20 cellular contexts compared by ENCODE assay signal in genomic region chr3:81998139-81998755, GRCh38.
DNase-seq lines count a peak whose midpoint lies in the region; TF ChIP-seq lines count a peak whose summit lies in the region.
"Had no signal": no experiment of that assay in that cellular context is flagged by ENCODE, and none has a peak within 500 bp of the region (broad histone marks: within the 10 kb centered on the region; RNA-seq: fewer than 3 reads in every experiment).

No MANE protein-coding gene starts in this region.

- intact Hi-C loops in MCF 10A (cut with micrococcal nuclease), result no loop called here
- intact Hi-C loops in mammary epithelial cell (cut with micrococcal nuclease), result no loop called here

- no peak overlapping the region for H3K9ac ChIP-seq in mammary epithelial cell (ENCODE audit: insufficient read depth, low read length)
- H3K9ac ChIP-seq in adipocyte (ENCODE audit: low read length), result no peak overlapping the region

- H3K27me3 ChIP-seq in mammary epithelial cell (ENCODE audit: insufficient read depth, low read length) (no peaks in the 10 kb centered on the region), adipocyte (replicated peaks; ENCODE audit: control insufficient read depth, insufficient read depth, low read length) (no peaks in the 10 kb centered on the region)
- no peaks in the 10 kb centered on the region for H3K27me3 ChIP-seq in effector memory CD4-positive, alpha-beta T cell (replicated peaks; ENCODE audit: control insufficient read depth, insufficient read depth, low read length, poor library complexity, severe bottlenecking)
- H3K27me3 ChIP-seq: spleen had no signal

- H4K20me1 ChIP-seq in mammary epithelial cell (ENCODE audit: insufficient read depth, low read length), result no peaks in the 10 kb centered on the region

- TF ChIP-seq CTCF in MCF 10A (IDR thresholded peaks at IDR 0.05; ENCODE audit: unreplicated experiment) (no peak), mammary epithelial cell (conservative IDR thresholded peaks at IDR 0.05 in 1 of 2, IDR thresholded peaks at IDR 0.05 in 1 of 2; ENCODE audit: extremely low read depth in 1 of 2, insufficient read depth in 1 of 2, low read depth in 1 of 2, low read length in 2 of 2) (no peak)

- 4% methylated on average over 2 of the region's 2 CpGs for WGBS in mammary epithelial cell (ENCODE audit: low coverage, missing lambda C conversion rate)

- no peaks in the 10 kb centered on the region for H3K36me3 Mint-ChIP-seq in MCF 10A (ENCODE audit: insufficient read depth, unreplicated experiment)

- peaks cover 6% of the 10 kb centered on the region for H3K4me1 Mint-ChIP-seq in MCF 10A (ENCODE audit: insufficient read depth, unreplicated experiment)
- H3K4me1 Mint-ChIP-seq: activated CD4-positive, alpha-beta T cell treated with anti-CD3 and anti-CD28 coated beads, Interleukin-2, amount 10 ng/mL, durations not matched to agents 24 days and 14 days; central memory CD8-positive, alpha-beta T cell had no signal

- CTCF ChIA-PET in MCF 10A (lab: Yijun Ruan, JAX) (interaction anchor here (0.5 to 0.6 kb wide), 3 partner anchors 60 to 1504 kb away, joined by 3 to 4 read pairs (median 4); no protein-coding TSS in a partner anchor), mammary epithelial cell (lab: Charles Lee; ENCODE audit: low non-redundant PET) (no interaction called here)

- POLR2A ChIA-PET in MCF 10A (lab: Yijun Ruan, JAX), result no interaction called here

- no peak overlapping the region for H3K4me2 ChIP-seq in mammary epithelial cell (ENCODE audit: insufficient read depth, low read depth, low read length)

- H3K9me3 ChIP-seq in mammary epithelial cell (replicated peaks; ENCODE audit: insufficient read depth, low read length) (no peaks in the 10 kb centered on the region), adipocyte (ENCODE audit: control insufficient read depth, low read length) (no peaks in the 10 kb centered on the region)
- no peaks in the 10 kb centered on the region for H3K9me3 ChIP-seq in effector memory CD4-positive, alpha-beta T cell (ENCODE audit: control insufficient read depth, low read length)

- no peak overlapping the region for H3K27ac ChIP-seq in mammary epithelial cell (ENCODE audit: insufficient read depth, low read depth, low read length)
- H3K27ac ChIP-seq in effector memory CD4-positive, alpha-beta T cell (ENCODE audit: insufficient read depth, low read length, poor library complexity, severe bottlenecking), result no peak overlapping the region
- H3K27ac ChIP-seq: epithelial cell of prostate, spleen had no signal

- BruUV-seq in MCF 10A (replicated peaks; lab: Mats Ljungman, UMichigan) (no TSS peak), mammary epithelial cell (replicated peaks; lab: Mats Ljungman, UMichigan) (no TSS peak)

- no peaks in the 10 kb centered on the region for H3K79me2 ChIP-seq in mammary epithelial cell (ENCODE audit: insufficient read depth, low read length)

- no peaks in the 10 kb centered on the region for H3K36me3 ChIP-seq in mammary epithelial cell (ENCODE audit: insufficient read depth, low read length)
- no peaks in the 10 kb centered on the region for H3K36me3 ChIP-seq in adipocyte (ENCODE audit: control insufficient read depth, insufficient read depth, low read length, severe bottlenecking)
- H3K36me3 ChIP-seq in effector memory CD4-positive, alpha-beta T cell (ENCODE audit: control insufficient read depth, insufficient read depth, low read length), result no peaks in the 10 kb centered on the region
- H3K36me3 ChIP-seq: spleen had no signal

- no peak overlapping the region for H2AFZ ChIP-seq in mammary epithelial cell (ENCODE audit: low read depth, low read length)

- H3K4me3 Mint-ChIP-seq in MCF 10A (ENCODE audit: unreplicated experiment), result no peak overlapping the region
- H3K4me3 Mint-ChIP-seq: activated CD4-positive, alpha-beta T cell treated with anti-CD3 and anti-CD28 coated beads, Interleukin-2, amount 10 ng/mL, durations not matched to agents 24 days and 14 days; central memory CD8-positive, alpha-beta T cell had no signal

- DNase-seq in MCF 10A (ENCODE audit: unreplicated experiment) (peak; percentile 37), mammary epithelial cell (no peak), adipocyte (ENCODE audit: low read depth) (peak; percentile 61), fibroblast of gingiva (ENCODE audit: low read depth) (peak; percentile 4), skeletal muscle cell (ENCODE audit: low read depth) (peak; percentile 15), NCI-H2107 (lab: John Stamatoyannopoulos, UW) (no peak), T-helper 2 cell (no peak)
- DNase-seq in effector memory CD4-positive, alpha-beta T cell, result no peak
- DNase-seq: ACHN; activated CD4-positive, alpha-beta T cell treated with anti-CD3 and anti-CD28 coated beads, Interleukin-2, amount 10 ng/mL, durations not matched to agents 24 days and 14 days; activated naive CD4-positive, alpha-beta T cell treated with anti-CD3 and anti-CD28 coated beads, Interleukin-2, amount 50 U/mL, for 16 hours; GDM1; HCEC 1CT; kidney; SIG-M5; spleen; stimulated activated naive CD8-positive, alpha-beta T cell treated with anti-CD3 and anti-CD28 coated beads, Interleukin-15, Interleukin-2, amounts not matched to agents 100 U/mL and 50 U/mL, for 24 hours; T-helper 9 cell had no signal

- dilution Hi-C loops in mammary epithelial cell (cut with HindIII; ENCODE audit: low sequenced_read_pairs), result no loop called here

- H3K27me3 Mint-ChIP-seq in MCF 10A (ENCODE audit: insufficient read depth, unreplicated experiment), result no peaks in the 10 kb centered on the region
- H3K27me3 Mint-ChIP-seq: activated CD4-positive, alpha-beta T cell treated with anti-CD3 and anti-CD28 coated beads, Interleukin-2, amount 10 ng/mL, durations not matched to agents 24 days and 14 days; central memory CD8-positive, alpha-beta T cell had no signal

- no peak overlapping the region for H3K27ac Mint-ChIP-seq in MCF 10A (ENCODE audit: low read depth, unreplicated experiment)
- H3K27ac Mint-ChIP-seq: activated CD4-positive, alpha-beta T cell treated with anti-CD3 and anti-CD28 coated beads, Interleukin-2, amount 10 ng/mL, durations not matched to agents 24 days and 14 days had no signal

- H3K4me1 ChIP-seq in mammary epithelial cell (ENCODE audit: insufficient read depth, low read length) (no peaks in the 10 kb centered on the region), adipocyte (ENCODE audit: control insufficient read depth, insufficient read depth, low read length) (peaks cover 19% of the 10 kb centered on the region)
- H3K4me1 ChIP-seq in effector memory CD4-positive, alpha-beta T cell (ENCODE audit: control insufficient read depth, insufficient read depth, low read length, poor library complexity, severe bottlenecking), result no peaks in the 10 kb centered on the region
- H3K4me1 ChIP-seq: spleen had no signal

- no peak overlapping the region for H3K4me3 ChIP-seq in mammary epithelial cell (replicated peaks in 1 of 3; ENCODE audit: insufficient read depth in 1 of 3, low read depth in 2 of 3, low read length in 3 of 3)
- no peak overlapping the region for H3K4me3 ChIP-seq in adipocyte (ENCODE audit: low read length)
- no peak overlapping the region for H3K4me3 ChIP-seq in skeletal muscle cell (ENCODE audit: low read depth, low read length)
- no peak overlapping the region for H3K4me3 ChIP-seq in effector memory CD4-positive, alpha-beta T cell (ENCODE audit: insufficient read depth, low read depth, low read length, poor library complexity, severe bottlenecking)
- H3K4me3 ChIP-seq: spleen had no signal

- in situ Hi-C loops in mammary epithelial cell (cut with MboI; ENCODE audit: low sequenced_read_pairs in 2 of 2), result no loop called here

- H3K9me3 Mint-ChIP-seq in MCF 10A (ENCODE audit: unreplicated experiment), result no peaks in the 10 kb centered on the region
- H3K9me3 Mint-ChIP-seq: activated CD4-positive, alpha-beta T cell treated with anti-CD3 and anti-CD28 coated beads, Interleukin-2, amount 10 ng/mL, durations not matched to agents 24 days and 14 days had no signal

Comparison
In these comparisons a context has a peak if more than half of its experiments do, and no peak if none do; other contexts are left out.
1. DNase-seq: peak in MCF 10A (single experiment), adipocyte (single experiment), fibroblast of gingiva (single experiment) and skeletal muscle cell (single experiment); none in mammary epithelial cell (single experiment), NCI-H2107 (single experiment), T-helper 2 cell (0 of 5) and effector memory CD4-positive, alpha-beta T cell (0 of 3).